In genomic region chr6:155240905-155241600, GRCh38 we compare ENCODE assay signal across 19 cellular contexts. TPM values are rescaled to one million over a fixed set of nuclear protein-coding genes. Genes with fewer than 3 reads are reported as not detected.
DNase-seq lines count a peak whose midpoint lies in the region; TF ChIP-seq lines count a peak whose summit lies in the region.
"Had no signal": no experiment of that assay in that cellular context is flagged by ENCODE, and none has a peak within 500 bp of the region (broad histone marks: within the 10 kb centered on the region; RNA-seq: fewer than 3 reads in every experiment).

No MANE protein-coding gene starts in this region.

- H3K27me3 Mint-ChIP-seq in T-helper 2 cell treated with Interferon-gamma antibody and Interleukin-4, amounts not matched to agents 5 μg/mL and 100 μg/mL, for 36 hours (ENCODE audit: low read depth): no peaks in the 10 kb centered on the region

- H3K36me3 Mint-ChIP-seq in T-helper 2 cell treated with Interferon-gamma antibody and Interleukin-4, amounts not matched to agents 5 μg/mL and 100 μg/mL, for 36 hours (ENCODE audit: low read depth): peaks cover 10% of the 10 kb centered on the region

- no peaks in the 10 kb centered on the region for H3K4me1 Mint-ChIP-seq in T-helper 2 cell treated with Interferon-gamma antibody and Interleukin-4, amounts not matched to agents 5 μg/mL and 100 μg/mL, for 36 hours (ENCODE audit: low read depth)

- H3K9ac ChIP-seq in muscle layer of colon (ENCODE audit: low read length): no peak overlapping the region

- H3K9me3 Mint-ChIP-seq in T-helper 2 cell treated with Interferon-gamma antibody and Interleukin-4, amounts not matched to agents 5 μg/mL and 100 μg/mL, for 36 hours: peaks cover 10% of the 10 kb centered on the region

- no peak for DNase-seq in T-helper 2 cell treated with Interferon-gamma antibody and Interleukin-4, amounts not matched to agents 5 μg/mL and 100 μg/mL, for 36 hours (ENCODE audit: low spot score)
- no peak for DNase-seq in T-helper 2 cell
- DNase-seq in caudate nucleus (lab: John Stamatoyannopoulos, UW): peak in 3 of 61 donors; percentile 10 to 32 (median 30)
- no peak for DNase-seq in thyroid gland
- no peak for DNase-seq in GM20000 (ENCODE audit: low spot score)
- no peak for DNase-seq in HuH-7.5 (ENCODE audit: low spot score)
- no peak for DNase-seq in retina
- DNase-seq: MG63, NCI-H187, NCI-H226, NCI-H510A treated with DMSO at 0.1 percent for 48 hours, NCI-H748 treated with DMSO at 0.1 percent for 48 hours, Peyer's patch had no signal

- no peak for TF ChIP-seq POLR2A in thyroid gland (IDR thresholded peaks at IDR 0.05)

- peak overlapping the region; percentile 13 for H3K27ac Mint-ChIP-seq in T-helper 2 cell treated with Interferon-gamma antibody and Interleukin-4, amounts not matched to agents 5 μg/mL and 100 μg/mL, for 36 hours

- TF ChIP-seq CTCF in thyroid gland (IDR thresholded peaks at IDR 0.05) (no peak), GM20000 (IDR thresholded peaks at IDR 0.05; ENCODE audit: extremely low read depth, missing control alignments) (no peak)

- intact Hi-C loops in thyroid gland (cut with DNase I): no loop called here

- H3K4me1 ChIP-seq in muscle layer of colon (ENCODE audit: insufficient read depth, low read length) (peaks cover 23% of the 10 kb centered on the region), thyroid gland (peaks cover 10 to 17% of the 10 kb centered on the region in 2 donors)
- H3K4me1 ChIP-seq: Peyer's patch had no signal

- H3K27me3 ChIP-seq in muscle layer of colon (ENCODE audit: control insufficient read depth in 1 of 2, insufficient read depth in 2 of 2, low read length in 2 of 2) (no peaks in the 10 kb centered on the region), thyroid gland (no peaks in the 10 kb centered on the region)
- H3K27me3 ChIP-seq: MG63, Peyer's patch had no signal

- H3K4me3 ChIP-seq in muscle layer of colon (ENCODE audit: low read depth in 1 of 2, low read length in 2 of 2) (no peak overlapping the region), thyroid gland (replicated peaks in 1 of 3) (no peak overlapping the region)
- H3K4me3 ChIP-seq: K562, MG63, Peyer's patch had no signal

- 92 to 95% methylated on average over 19 of the region's 19 CpGs for WGBS in thyroid gland, 2 donors

- no peak overlapping the region for H3K4me3 Mint-ChIP-seq in T-helper 2 cell treated with Interferon-gamma antibody and Interleukin-4, amounts not matched to agents 5 μg/mL and 100 μg/mL, for 36 hours

- H3K27ac ChIP-seq in caudate nucleus (ENCODE audit: low read depth, low read length) (peak overlapping the region; percentile 26), muscle layer of colon (ENCODE audit: low read depth, low read length) (peak overlapping the region; percentile 40), thyroid gland (peak overlapping the region; percentile 75 to 87 (median 81))
- H3K27ac ChIP-seq: C4-2B, Peyer's patch had no signal

- H3K36me3 ChIP-seq in muscle layer of colon (ENCODE audit: insufficient read depth, low read length) (no peaks in the 10 kb centered on the region), thyroid gland (no peaks in the 10 kb centered on the region)
- H3K36me3 ChIP-seq: MG63 had no signal

- H3K9me3 ChIP-seq in muscle layer of colon (ENCODE audit: low read length): no peaks in the 10 kb centered on the region
- no peaks in the 10 kb centered on the region for H3K9me3 ChIP-seq in thyroid gland
- H3K9me3 ChIP-seq: MG63, Peyer's patch had no signal

RNA-seq across cellular contexts. Expression of gene CLDN20, which starts 22.8 kb away (rescaled TPM):
- not detected for total RNA-seq in thyroid gland
- total RNA-seq: A172, H4, K562, LHCN-M2 had no signal

Comparison
In these comparisons a context has a peak if more than half of its experiments do, and no peak if none do; other contexts are left out.
1. H3K27ac ChIP-seq: peak in every context shown above with its lines; median percentile 81 in thyroid gland; 40 in muscle layer of colon; 26 in caudate nucleus.